In genomic region chr6:18692920-18693319, GRCh38 we compare ENCODE assay signal across 29 cellular contexts.
"Had no signal": no experiment of that assay in that cellular context is flagged by ENCODE, and none has a peak within 500 bp of the region (broad histone marks: within the 10 kb centered on the region; RNA-seq: fewer than 3 reads in every experiment).

No MANE protein-coding gene starts in this region.

- H3K4me3 ChIP-seq: adrenal gland, body of pancreas, breast epithelium, cardiac muscle cell, colonic mucosa had no signal

- H3K9me3 ChIP-seq: adrenal gland, body of pancreas, breast epithelium, colonic mucosa had no signal

- H3K36me3 ChIP-seq: adrenal gland, breast epithelium, cardiac muscle cell, colonic mucosa had no signal

- H3K4me3 Mint-ChIP-seq: activated CD4-positive, alpha-beta memory T cell treated with anti-CD3 and anti-CD28 coated beads for 36 hours; activated CD4-positive, alpha-beta T cell treated with anti-CD3 and anti-CD28 coated beads for 36 hours; activated CD4-positive, alpha-beta T cell treated with anti-CD3 and anti-CD28 coated beads, Interleukin-2, amount 10 ng/mL, durations not matched to agents 24 days and 14 days; activated CD8-positive, alpha-beta T cell treated with anti-CD3 and anti-CD28 coated beads, Interleukin-2, amount 10 ng/mL, durations not matched to agents 7 days and 5 days; activated naive CD8-positive, alpha-beta T cell; activated naive CD8-positive, alpha-beta T cell treated with anti-CD3 and anti-CD28 coated beads, Interleukin-2, amount 50 U/mL, for 24 hours; activated T-cell treated with anti-CD3 and anti-CD28 coated beads, Interleukin-2, amount 50 U/mL, for 24 hours; activated T-cell treated with anti-CD3 and anti-CD28 coated beads, Interleukin-2, amount 50 U/mL, for 72 hours had no signal

- H3K4me1 Mint-ChIP-seq: activated CD4-positive, alpha-beta T cell treated with anti-CD3 and anti-CD28 coated beads for 36 hours; activated CD4-positive, alpha-beta T cell treated with anti-CD3 and anti-CD28 coated beads, Interleukin-2, amount 10 ng/mL, durations not matched to agents 24 days and 14 days; activated naive CD8-positive, alpha-beta T cell treated with anti-CD3 and anti-CD28 coated beads, Interleukin-2, amount 50 U/mL, for 24 hours had no signal

- H3K9me3 Mint-ChIP-seq: activated CD4-positive, alpha-beta memory T cell treated with anti-CD3 and anti-CD28 coated beads for 36 hours; activated CD4-positive, alpha-beta T cell treated with anti-CD3 and anti-CD28 coated beads, Interleukin-2, amount 10 ng/mL, durations not matched to agents 24 days and 14 days; activated naive CD8-positive, alpha-beta T cell treated with anti-CD3 and anti-CD28 coated beads, Interleukin-2, amount 50 U/mL, for 24 hours; activated T-cell treated with anti-CD3 and anti-CD28 coated beads, Interleukin-2, amount 50 U/mL, for 24 hours; activated T-cell treated with anti-CD3 and anti-CD28 coated beads, Interleukin-2, amount 50 U/mL, for 72 hours had no signal

- H3K27me3 Mint-ChIP-seq: activated CD4-positive, alpha-beta memory T cell treated with anti-CD3 and anti-CD28 coated beads for 36 hours; activated CD4-positive, alpha-beta T cell treated with anti-CD3 and anti-CD28 coated beads for 36 hours; activated CD4-positive, alpha-beta T cell treated with anti-CD3 and anti-CD28 coated beads, Interleukin-2, amount 10 ng/mL, durations not matched to agents 24 days and 14 days; activated T-cell treated with anti-CD3 and anti-CD28 coated beads, Interleukin-2, amount 50 U/mL, for 24 hours had no signal

- H3K4me1 ChIP-seq: adrenal gland, breast epithelium, colonic mucosa had no signal

- H3K36me3 Mint-ChIP-seq: activated CD4-positive, alpha-beta memory T cell treated with anti-CD3 and anti-CD28 coated beads for 36 hours; activated naive CD8-positive, alpha-beta T cell had no signal

- H3K27ac ChIP-seq: adrenal gland, body of pancreas, cardiac muscle cell, colonic mucosa, epithelial cell of prostate had no signal

- ATAC-seq: activated CD4-positive, alpha-beta T cell treated with anti-CD3 and anti-CD28 coated beads for 36 hours; activated CD8-positive, alpha-beta T cell treated with anti-CD3 and anti-CD28 coated beads, Interleukin-2, amount 10 ng/mL, durations not matched to agents 7 days and 5 days; activated naive CD8-positive, alpha-beta T cell treated with anti-CD3 and anti-CD28 coated beads, Interleukin-2, amount 50 U/mL, for 24 hours; activated T-cell treated with anti-CD3 and anti-CD28 coated beads, Interleukin-2, amount 50 U/mL, for 72 hours; body of pancreas had no signal

- DNase-seq: activated CD4-positive, alpha-beta memory T cell treated with anti-CD3 and anti-CD28 coated beads for 36 hours; activated CD4-positive, alpha-beta T cell treated with anti-CD3 and anti-CD28 coated beads for 36 hours; activated CD4-positive, alpha-beta T cell treated with anti-CD3 and anti-CD28 coated beads, Interleukin-2, amount 10 ng/mL, durations not matched to agents 24 days and 14 days; activated CD4-positive, CD25-positive, alpha-beta regulatory T cell; activated CD4-positive, CD25-positive, alpha-beta regulatory T cell treated with anti-CD3 and anti-CD28 coated beads, Interleukin-2, amount 50 U/mL, for 72 hours; activated CD8-positive, alpha-beta memory T cell treated with anti-CD3 and anti-CD28 coated beads, Interleukin-2, amount 50 U/mL, for 48 hours; activated CD8-positive, alpha-beta T cell treated with anti-CD3 and anti-CD28 coated beads, Interleukin-2, amount 10 ng/mL, durations not matched to agents 7 days and 5 days; activated gamma-delta T cell; activated naive CD4-positive, alpha-beta T cell; activated naive CD4-positive, alpha-beta T cell treated with anti-CD3 and anti-CD28 coated beads, Interleukin-2, amount 50 U/mL, for 16 hours; activated naive CD8-positive, alpha-beta T cell treated with anti-CD3 and anti-CD28 coated beads, Interleukin-2, amount 50 U/mL, for 24 hours; activated T-cell treated with anti-CD3 and anti-CD28 coated beads for 4 hours; activated T-cell treated with anti-CD3 and anti-CD28 coated beads, Interleukin-2, amount 50 U/mL, for 24 hours; activated T-cell treated with anti-CD3 and anti-CD28 coated beads, Interleukin-2, amount 50 U/mL, for 72 hours; adrenal gland; amygdala; aorta; body of pancreas; central memory CD4-positive, alpha-beta T cell; cerebellar nuclear complex; colonic mucosa; effector CD8-positive, alpha-beta T cell; foreskin fibroblast; head of caudate nucleus; T-helper 2 cell had no signal

- H3K27ac Mint-ChIP-seq: activated CD4-positive, alpha-beta memory T cell treated with anti-CD3 and anti-CD28 coated beads for 36 hours; activated CD4-positive, alpha-beta T cell treated with anti-CD3 and anti-CD28 coated beads for 36 hours; activated CD4-positive, alpha-beta T cell treated with anti-CD3 and anti-CD28 coated beads, Interleukin-2, amount 10 ng/mL, durations not matched to agents 24 days and 14 days; activated CD8-positive, alpha-beta T cell treated with anti-CD3 and anti-CD28 coated beads, Interleukin-2, amount 10 ng/mL, durations not matched to agents 7 days and 5 days; activated naive CD8-positive, alpha-beta T cell; activated naive CD8-positive, alpha-beta T cell treated with anti-CD3 and anti-CD28 coated beads, Interleukin-2, amount 50 U/mL, for 24 hours; activated T-cell treated with anti-CD3 and anti-CD28 coated beads, Interleukin-2, amount 50 U/mL, for 24 hours; activated T-cell treated with anti-CD3 and anti-CD28 coated beads, Interleukin-2, amount 50 U/mL, for 72 hours had no signal

- H3K27me3 ChIP-seq: adrenal gland, body of pancreas, breast epithelium, cardiac muscle cell, colonic mucosa had no signal
